ENCODE assay signal across 8 cellular contexts in genomic region chr10:124719213-124719851, GRCh38. TPM values are rescaled to one million over a fixed set of nuclear protein-coding genes. Genes with fewer than 3 reads are reported as not detected.
DNase-seq lines count a peak whose midpoint lies in the region; ATAC-seq and TF ChIP-seq lines count a peak whose summit lies in the region.

No MANE protein-coding gene starts in this region.

- no peaks in the 10 kb centered on the region for H3K9me3 Mint-ChIP-seq in activated naive CD4-positive, alpha-beta T cell treated with anti-CD3 and anti-CD28 coated beads, Interleukin-2, amount 10 ng/mL, durations not matched to agents 7 days and 5 days

- H3K4me3 ChIP-seq in retinal pigment epithelial cell (ENCODE audit: low read length), result no peak overlapping the region

- CTCF ChIA-PET in activated naive CD4-positive, alpha-beta T cell treated with anti-CD3 and anti-CD28 coated beads, Interleukin-2, amount 10 ng/mL, durations not matched to agents 7 days and 5 days (lab: Charles Lee), result interaction anchor here (0.6 to 4.9 kb wide), 21 partner anchors 9 to 217 kb away, joined by 3 to 34 read pairs (median 5); no protein-coding TSS in a partner anchor

- peak; percentile 40 for ATAC-seq in GM18505 (IDR thresholded peaks at IDR 0.05; ENCODE audit: unreplicated experiment)
- peak; percentile 46 for ATAC-seq in HG02943 (IDR thresholded peaks at IDR 0.05; ENCODE audit: low read depth, unreplicated experiment)

- TF ChIP-seq CTCF in retinal pigment epithelial cell (conservative IDR thresholded peaks at IDR 0.05; ENCODE audit: low read depth, low read length), result peak; percentile 59

- H3K27ac Mint-ChIP-seq in activated naive CD4-positive, alpha-beta T cell treated with anti-CD3 and anti-CD28 coated beads, Interleukin-2, amount 10 ng/mL, durations not matched to agents 7 days and 5 days, result peak overlapping the region; percentile 99

- H3K36me3 Mint-ChIP-seq in activated naive CD4-positive, alpha-beta T cell treated with anti-CD3 and anti-CD28 coated beads, Interleukin-2, amount 10 ng/mL, durations not matched to agents 7 days and 5 days, result peaks cover 18% of the 10 kb centered on the region

- peak overlapping the region; percentile 52 for H3K4me3 Mint-ChIP-seq in activated naive CD4-positive, alpha-beta T cell treated with anti-CD3 and anti-CD28 coated beads, Interleukin-2, amount 10 ng/mL, durations not matched to agents 7 days and 5 days

- peak; percentile 71 for DNase-seq in A172 (ENCODE audit: low spot score)
- peak; percentile 76 for DNase-seq in OCI-M1 (lab: John Stamatoyannopoulos, UW)
- peak; percentile 84 for DNase-seq in activated naive CD4-positive, alpha-beta T cell treated with anti-CD3 and anti-CD28 coated beads, Interleukin-2, amount 10 ng/mL, durations not matched to agents 7 days and 5 days
- DNase-seq in head of caudate nucleus, result peak; percentile 55 to 96 (median 87)
- no peak for DNase-seq in retinal pigment epithelial cell (ENCODE audit: low read depth)
- no peak for DNase-seq in NCI-H748 (lab: John Stamatoyannopoulos, UW; ENCODE audit: unreplicated experiment)

- intact Hi-C loops in head of caudate nucleus (cut with DNase I), result no loop called here

- no peaks in the 10 kb centered on the region for H3K27me3 Mint-ChIP-seq in activated naive CD4-positive, alpha-beta T cell treated with anti-CD3 and anti-CD28 coated beads, Interleukin-2, amount 10 ng/mL, durations not matched to agents 7 days and 5 days

- TF ChIP-seq POLR2A in GM18505 (IDR thresholded peaks at IDR 0.05; ENCODE audit: borderline replicate concordance, extremely low read depth, insufficient read depth, insufficient read length), result peak; percentile 45

- peaks cover 96% of the 10 kb centered on the region for H3K4me1 Mint-ChIP-seq in activated naive CD4-positive, alpha-beta T cell treated with anti-CD3 and anti-CD28 coated beads, Interleukin-2, amount 10 ng/mL, durations not matched to agents 7 days and 5 days

RNA-seq across cellular contexts. Expression of gene FAM53B, which starts 24.8 kb away (rescaled TPM):
- total RNA-seq in A172 (2014; rRNA removed; shearing (Covaris generic)), result 8.5 and 8.7 TPM in 2 replicates

Comparison
In these comparisons a context has a peak if more than half of its experiments do, and no peak if none do; other contexts are left out.
1. DNase-seq: peak in A172 (single experiment), OCI-M1 (single experiment), activated naive CD4-positive, alpha-beta T cell treated with anti-CD3 and anti-CD28 coated beads, Interleukin-2, amount 10 ng/mL, durations not matched to agents 7 days and 5 days (single experiment) and head of caudate nucleus (42 of 42); none in retinal pigment epithelial cell (single experiment) and NCI-H748 (single experiment).